Comparison of ENCODE assay signal across 8 cellular contexts in genomic region chr6:21592953-21593352, GRCh38. TPM values are rescaled to one million over a fixed set of nuclear protein-coding genes. Genes with fewer than 3 reads are reported as not detected.
A peak's percentile ranks its signal among the peaks of the same experiment; 100 is the strongest.
DNase-seq lines count a peak whose midpoint lies in the region; ATAC-seq and TF ChIP-seq lines count a peak whose summit lies in the region.

No MANE protein-coding gene starts in this region.

- no peaks in the 10 kb centered on the region for H3K27me3 ChIP-seq in GM06990 (replicated peaks; ENCODE audit: control insufficient read depth, insufficient read depth, low read length)

- H3K4me3 ChIP-seq in GM06990 (replicated peaks; ENCODE audit: low read depth, low read length): peak overlapping the region; percentile 61
- peak overlapping the region; percentile 91 for H3K4me3 ChIP-seq in epithelial cell of proximal tubule (ENCODE audit: low read depth, low read length)
- peak overlapping the region; percentile 98 for H3K4me3 ChIP-seq in retinal pigment epithelial cell (ENCODE audit: low read length)

- ATAC-seq in GM18909 (IDR thresholded peaks at IDR 0.05; ENCODE audit: poor library complexity, unreplicated experiment): no peak

- no peak for DNase-seq in GM06990 (ENCODE audit: extremely low read depth, insufficient read length)
- peak; percentile 72 for DNase-seq in NCI-H2227 treated with DMSO at 0.1 percent for 48 hours (lab: John Stamatoyannopoulos, UW)
- no peak for DNase-seq in epithelial cell of proximal tubule (ENCODE audit: low read depth)
- no peak for DNase-seq in retinal pigment epithelial cell (ENCODE audit: low read depth)
- no peak for DNase-seq in midbrain (lab: John Stamatoyannopoulos, UW)
- DNase-seq in GM19240 (ENCODE audit: insufficient read length, low spot score): no peak
- no peak for DNase-seq in AML-193 (lab: John Stamatoyannopoulos, UW)

- no peaks in the 10 kb centered on the region for H3K36me3 ChIP-seq in GM06990 (ENCODE audit: control insufficient read depth, insufficient read depth, low read length)

- no peak for TF ChIP-seq CTCF in GM06990 (IDR thresholded peaks at IDR 0.05; ENCODE audit: insufficient read depth, low read length, poor library complexity, severe bottlenecking)
- no peak for TF ChIP-seq CTCF in epithelial cell of proximal tubule (conservative IDR thresholded peaks at IDR 0.05; ENCODE audit: low read depth, low read length)
- TF ChIP-seq CTCF in retinal pigment epithelial cell (conservative IDR thresholded peaks at IDR 0.05; ENCODE audit: low read depth, low read length): no peak

RNA-seq across cellular contexts. Expression of gene SOX4, which starts 0.6 kb away (rescaled TPM):
- 59.8 and 105 TPM in 2 replicates for total RNA-seq in epithelial cell of proximal tubule
